In genomic region chr3:129056832-129057231, GRCh38 we compare ENCODE assay signal across 21 cellular contexts. TPM values are rescaled to one million over a fixed set of nuclear protein-coding genes. Genes with fewer than 3 reads are reported as not detected.
"Had no signal": no experiment of that assay in that cellular context is flagged by ENCODE, and none has a peak within 500 bp of the region (broad histone marks: within the 10 kb centered on the region; RNA-seq: fewer than 3 reads in every experiment).

No MANE protein-coding gene starts in this region.

- H3K4me3 ChIP-seq: adrenal gland, dorsolateral prefrontal cortex, lower lobe of right lung, sigmoid colon had no signal

- H3K9ac ChIP-seq: parathyroid adenoma had no signal

- DNase-seq: activated CD4-positive, alpha-beta T cell treated with anti-CD3 and anti-CD28 coated beads, Interleukin-2, amount 50 U/mL, for 1 hour; activated CD8-positive, alpha-beta memory T cell treated with anti-CD3 and anti-CD28 coated beads for 24 hours; activated CD8-positive, alpha-beta memory T cell treated with anti-CD3 and anti-CD28 coated beads, Interleukin-2, amount 50 U/mL, for 48 hours; activated T-cell treated with anti-CD3 and anti-CD28 coated beads, Interleukin-2, amount 50 U/mL, for 48 hours; adrenal gland; dorsolateral prefrontal cortex; foreskin melanocyte; hypothalamus; islet precursor cell; left colon; natural killer cell; sigmoid colon; stimulated activated CD4-positive, alpha-beta T cell treated with anti-CD3 and anti-CD28 coated beads, Interleukin-4, amount 100 ng/mL, for 4 hours had no signal

- H3K27ac Mint-ChIP-seq: natural killer cell; stimulated activated memory B cell treated with anti-CD40 and anti-IgM and Interleukin-4, amounts not matched to agents 10 μg/mL and 1 μg/mL and 100 μg/mL, for 72 hours had no signal

- H3K9me3 ChIP-seq: adrenal gland, lower lobe of right lung, sigmoid colon had no signal

- ATAC-seq: activated CD4-positive, CD25-positive, alpha-beta regulatory T cell treated with anti-CD3 and anti-CD28 coated beads, Interleukin-2, amount 50 U/mL, for 24 hours; activated naive CD4-positive, alpha-beta T cell treated with anti-CD3 and anti-CD28 coated beads, Interleukin-2, amount 50 U/mL, for 72 hours; lower lobe of right lung; natural killer cell; stimulated activated memory B cell treated with anti-CD40 and anti-IgM and Interleukin-4, amounts not matched to agents 10 μg/mL and 1 μg/mL and 100 μg/mL, for 72 hours had no signal

- H3K36me3 ChIP-seq: adrenal gland, lower lobe of right lung, sigmoid colon had no signal

- H3K36me3 Mint-ChIP-seq: activated naive CD4-positive, alpha-beta T cell treated with anti-CD3 and anti-CD28 coated beads, Interleukin-2, amount 50 U/mL, for 72 hours; natural killer cell; stimulated activated memory B cell treated with anti-CD40 and anti-IgM and Interleukin-4, amounts not matched to agents 10 μg/mL and 1 μg/mL and 100 μg/mL, for 72 hours had no signal

- H3K27ac ChIP-seq: adrenal gland, dorsolateral prefrontal cortex, lower lobe of right lung, parathyroid adenoma, sigmoid colon had no signal

- H3K27me3 ChIP-seq: adrenal gland, dorsolateral prefrontal cortex, sigmoid colon had no signal

- H3K9me3 Mint-ChIP-seq: activated naive CD4-positive, alpha-beta T cell treated with anti-CD3 and anti-CD28 coated beads, Interleukin-2, amount 50 U/mL, for 72 hours; natural killer cell; stimulated activated memory B cell treated with anti-CD40 and anti-IgM and Interleukin-4, amounts not matched to agents 10 μg/mL and 1 μg/mL and 100 μg/mL, for 72 hours had no signal

- H3K4me3 Mint-ChIP-seq: natural killer cell; stimulated activated memory B cell treated with anti-CD40 and anti-IgM and Interleukin-4, amounts not matched to agents 10 μg/mL and 1 μg/mL and 100 μg/mL, for 72 hours had no signal

RNA-seq across cellular contexts. Expression of gene GP9, which starts 3.7 kb away (rescaled TPM):
- total RNA-seq: activated naive CD4-positive, alpha-beta T cell treated with anti-CD3 and anti-CD28 coated beads, Interleukin-2, amount 50 U/mL, for 72 hours; adrenal gland; epithelial cell of proximal tubule; mesenteric fat pad; sigmoid colon; urinary bladder had no signal
- polyA plus RNA-seq: urinary bladder had no signal

RNA-seq across cellular contexts. Expression of gene EFCC1, which starts 55.7 kb away (rescaled TPM):
- total RNA-seq: epithelial cell of proximal tubule had no signal
